22 cellular contexts compared by ENCODE assay signal in the genomic region with DNA sequence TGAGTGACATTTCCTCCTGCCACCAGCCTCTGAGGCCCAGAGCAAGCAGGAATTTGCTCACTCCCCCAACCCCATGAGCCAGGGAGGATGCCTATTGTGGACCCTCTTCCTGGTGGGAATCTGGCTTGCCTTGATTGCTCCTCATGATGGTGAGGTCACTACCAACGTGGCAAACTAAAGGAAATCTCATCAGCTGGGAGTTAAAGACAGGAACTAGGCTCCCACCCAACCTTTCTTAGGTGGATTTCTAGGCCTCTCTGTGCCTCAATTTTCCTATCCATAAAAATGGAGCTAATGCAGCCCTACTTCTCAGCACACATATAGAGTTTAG. TPM values are rescaled to one million over a fixed set of nuclear protein-coding genes. Genes with fewer than 3 reads are reported as not detected.
DNase-seq lines count a peak whose midpoint lies in the region; ATAC-seq and TF ChIP-seq lines count a peak whose summit lies in the region.
"Had no signal": no experiment of that assay in that cellular context is flagged by ENCODE, and none has a peak within 500 bp of the region (broad histone marks: within the 10 kb centered on the region; RNA-seq: fewer than 3 reads in every experiment).

No MANE protein-coding gene starts in this region.

- H3K9me3 ChIP-seq in duodenal mucosa (ENCODE audit: control insufficient read depth in 1 of 2, low read length in 2 of 2) (no peaks in the 10 kb centered on the region), smooth muscle cell (replicated peaks; ENCODE audit: low read depth) (no peaks in the 10 kb centered on the region)
- H3K9me3 ChIP-seq: BLaER1 treated with 17β-estradiol and CSF1 and Interleukin-3, amounts not matched to agents 10 nM and 100 nM had no signal

- no peak for DNase-seq in activated CD4-positive, alpha-beta T cell treated with anti-CD3 and anti-CD28 coated beads, Interleukin-2, amount 10 ng/mL, durations not matched to agents 7 days and 5 days
- no peak for DNase-seq in activated CD4-positive, alpha-beta T cell treated with anti-CD3 and anti-CD28 coated beads, Interleukin-2, amount 50 U/mL, for 1 hour
- no peak for DNase-seq in smooth muscle cell (lab: John Stamatoyannopoulos, UW; ENCODE audit: unreplicated experiment)
- no peak for DNase-seq in activated naive CD4-positive, alpha-beta T cell treated with anti-CD3 and anti-CD28 coated beads, Interleukin-2, amount 10 ng/mL, durations not matched to agents 7 days and 5 days
- DNase-seq: effector memory CD4-positive, alpha-beta T cell; hippocampal formation; KG1; NCI-H1048; NCI-H2081 treated with DMSO at 0.1 percent for 48 hours; NCI-H510A had no signal

- CTCF ChIA-PET in activated CD4-positive, alpha-beta T cell treated with anti-CD3 and anti-CD28 coated beads, Interleukin-2, amount 10 ng/mL, durations not matched to agents 7 days and 5 days (lab: Charles Lee), result interaction anchor here (1.0 kb wide), 1 partner anchor 25 kb away, joined by 3 read pairs; no protein-coding TSS in a partner anchor
- CTCF ChIA-PET in activated naive CD4-positive, alpha-beta T cell treated with anti-CD3 and anti-CD28 coated beads, Interleukin-2, amount 10 ng/mL, durations not matched to agents 7 days and 5 days (lab: Charles Lee), result interaction anchor here (0.9 to 1.1 kb wide), 2 partner anchors 54 to 58 kb away, joined by 3 read pairs; no protein-coding TSS in a partner anchor

- H3F3A ChIP-seq in smooth muscle cell (ENCODE audit: low read depth), result no peaks in the 10 kb centered on the region

- no peaks in the 10 kb centered on the region for H3K79me2 ChIP-seq in smooth muscle cell (ENCODE audit: low read depth)

- H3K27me3 ChIP-seq in duodenal mucosa (ENCODE audit: control insufficient read depth in 1 of 2, insufficient read depth in 2 of 2, low read length in 2 of 2) (peaks cover 0 to 7% of the 10 kb centered on the region in 2 donors), smooth muscle cell (ENCODE audit: low read depth) (peaks cover 36% of the 10 kb centered on the region)

- peaks cover 2% of the 10 kb centered on the region for H3K36me3 Mint-ChIP-seq in activated CD4-positive, alpha-beta T cell treated with anti-CD3 and anti-CD28 coated beads, Interleukin-2, amount 10 ng/mL, durations not matched to agents 7 days and 5 days (ENCODE audit: low read depth)
- no peaks in the 10 kb centered on the region for H3K36me3 Mint-ChIP-seq in activated naive CD4-positive, alpha-beta T cell treated with anti-CD3 and anti-CD28 coated beads, Interleukin-2, amount 10 ng/mL, durations not matched to agents 7 days and 5 days
- H3K36me3 Mint-ChIP-seq: memory B cell had no signal

- peak overlapping the region; percentile 22 for H3K27ac Mint-ChIP-seq in activated CD4-positive, alpha-beta T cell treated with anti-CD3 and anti-CD28 coated beads, Interleukin-2, amount 10 ng/mL, durations not matched to agents 7 days and 5 days
- H3K27ac Mint-ChIP-seq in activated naive CD4-positive, alpha-beta T cell treated with anti-CD3 and anti-CD28 coated beads, Interleukin-2, amount 10 ng/mL, durations not matched to agents 7 days and 5 days, result no peak overlapping the region
- H3K27ac Mint-ChIP-seq: activated CD8-positive, alpha-beta T cell treated with anti-CD3 and anti-CD28 coated beads for 36 hours; activated T-helper 1 cell treated with anti-CD3 and anti-CD28 coated beads, Interleukin-12 subunit alpha, Interleukin-12 subunit beta, Interleukin-2, Interleukin-4 antibody, amounts not matched to agents 30 ng/mL and 10 ng/mL and 1 ng/mL, durations not matched to agents 14 hours and 24 hours and 36 hours; memory B cell; nephron had no signal

- no peak for TF ChIP-seq CTCF in smooth muscle cell (IDR thresholded peaks at IDR 0.05; ENCODE audit: borderline replicate concordance, insufficient read depth, poor library complexity, severe bottlenecking)

- H3K9ac ChIP-seq in duodenal mucosa (ENCODE audit: low read depth in 1 of 2, low read length in 2 of 2) (peak overlapping the region; percentile 85 to 92), smooth muscle cell (ENCODE audit: low read depth) (no peak overlapping the region)

- no peak overlapping the region for H3K4me2 ChIP-seq in smooth muscle cell

- H3K4me3 Mint-ChIP-seq in activated CD4-positive, alpha-beta T cell treated with anti-CD3 and anti-CD28 coated beads, Interleukin-2, amount 10 ng/mL, durations not matched to agents 7 days and 5 days, result no peak overlapping the region
- H3K4me3 Mint-ChIP-seq in activated naive CD4-positive, alpha-beta T cell treated with anti-CD3 and anti-CD28 coated beads, Interleukin-2, amount 10 ng/mL, durations not matched to agents 7 days and 5 days, result no peak overlapping the region
- H3K4me3 Mint-ChIP-seq: activated CD8-positive, alpha-beta T cell treated with anti-CD3 and anti-CD28 coated beads for 36 hours; activated T-helper 1 cell treated with anti-CD3 and anti-CD28 coated beads, Interleukin-12 subunit alpha, Interleukin-12 subunit beta, Interleukin-2, Interleukin-4 antibody, amounts not matched to agents 30 ng/mL and 10 ng/mL and 1 ng/mL, durations not matched to agents 14 hours and 24 hours and 36 hours; memory B cell; nephron had no signal

- POLR2A ChIA-PET in activated CD4-positive, alpha-beta T cell treated with anti-CD3 and anti-CD28 coated beads, Interleukin-2, amount 10 ng/mL, durations not matched to agents 7 days and 5 days (lab: Charles Lee), result interaction anchor here (0.5 kb wide), 1 partner anchor 235 kb away, joined by 3 read pairs; no protein-coding TSS in a partner anchor

- H3K4me1 ChIP-seq in duodenal mucosa (ENCODE audit: control insufficient read depth in 1 of 2, insufficient read depth in 2 of 2, low read length in 2 of 2) (peaks cover 20 to 34% of the 10 kb centered on the region in 2 donors), smooth muscle cell (ENCODE audit: low read depth) (no peaks in the 10 kb centered on the region)

- H3K27me3 Mint-ChIP-seq in activated CD4-positive, alpha-beta T cell treated with anti-CD3 and anti-CD28 coated beads, Interleukin-2, amount 10 ng/mL, durations not matched to agents 7 days and 5 days, result peaks cover 10% of the 10 kb centered on the region
- peaks cover 53% of the 10 kb centered on the region for H3K27me3 Mint-ChIP-seq in activated naive CD4-positive, alpha-beta T cell treated with anti-CD3 and anti-CD28 coated beads, Interleukin-2, amount 10 ng/mL, durations not matched to agents 7 days and 5 days

- no peaks in the 10 kb centered on the region for H3K9me3 Mint-ChIP-seq in activated CD4-positive, alpha-beta T cell treated with anti-CD3 and anti-CD28 coated beads, Interleukin-2, amount 10 ng/mL, durations not matched to agents 7 days and 5 days
- H3K9me3 Mint-ChIP-seq in activated naive CD4-positive, alpha-beta T cell treated with anti-CD3 and anti-CD28 coated beads, Interleukin-2, amount 10 ng/mL, durations not matched to agents 7 days and 5 days, result no peaks in the 10 kb centered on the region
- H3K9me3 Mint-ChIP-seq: activated CD8-positive, alpha-beta T cell treated with anti-CD3 and anti-CD28 coated beads for 36 hours; activated T-helper 1 cell treated with anti-CD3 and anti-CD28 coated beads, Interleukin-12 subunit alpha, Interleukin-12 subunit beta, Interleukin-2, Interleukin-4 antibody, amounts not matched to agents 30 ng/mL and 10 ng/mL and 1 ng/mL, durations not matched to agents 14 hours and 24 hours and 36 hours; memory B cell; nephron had no signal

- H4K20me1 ChIP-seq in smooth muscle cell (ENCODE audit: low read depth), result no peaks in the 10 kb centered on the region
- H4K20me1 ChIP-seq: BLaER1 treated with 17β-estradiol and CSF1 and Interleukin-3, amounts not matched to agents 10 nM and 100 nM had no signal

- H3K4me3 ChIP-seq in duodenal mucosa (ENCODE audit: low read depth in 1 of 2, low read length in 2 of 2) (peak overlapping the region; percentile 74 to 80), smooth muscle cell (peak overlapping the region; percentile 23)
- H3K4me3 ChIP-seq: BLaER1 treated with 17β-estradiol and CSF1 and Interleukin-3, amounts not matched to agents 10 nM and 100 nM had no signal

- no peak overlapping the region for H2AFZ ChIP-seq in smooth muscle cell (ENCODE audit: low read depth)

- H3K36me3 ChIP-seq in duodenal mucosa (ENCODE audit: control insufficient read depth in 1 of 2, insufficient read depth in 2 of 2, low read length in 2 of 2) (no peaks in the 10 kb centered on the region), smooth muscle cell (ENCODE audit: low read depth) (no peaks in the 10 kb centered on the region)
- H3K36me3 ChIP-seq: BLaER1 treated with 17β-estradiol and CSF1 and Interleukin-3, amounts not matched to agents 10 nM and 100 nM had no signal

- no peak for ATAC-seq in HG02571 (IDR thresholded peaks at IDR 0.05; ENCODE audit: unreplicated experiment)
- ATAC-seq: Right ventricle myocardium inferior had no signal

- peak overlapping the region; percentile 97 for H3K27ac ChIP-seq in duodenal mucosa (ENCODE audit: low read depth, low read length)
- H3K27ac ChIP-seq in smooth muscle cell (ENCODE audit: low read depth), result peak overlapping the region; percentile 13
- H3K27ac ChIP-seq: BLaER1 treated with 17β-estradiol and CSF1 and Interleukin-3, amounts not matched to agents 10 nM and 100 nM had no signal

- 70% methylated on average over 1 of the region's 1 CpG for WGBS in smooth muscle cell (ENCODE audit: low lambda C conversion rate)

- peaks cover 50% of the 10 kb centered on the region for H3K4me1 Mint-ChIP-seq in activated CD4-positive, alpha-beta T cell treated with anti-CD3 and anti-CD28 coated beads, Interleukin-2, amount 10 ng/mL, durations not matched to agents 7 days and 5 days
- peaks cover 45% of the 10 kb centered on the region for H3K4me1 Mint-ChIP-seq in activated naive CD4-positive, alpha-beta T cell treated with anti-CD3 and anti-CD28 coated beads, Interleukin-2, amount 10 ng/mL, durations not matched to agents 7 days and 5 days

RNA-seq across cellular contexts. Expression of gene B3GNT3, which starts 1.9 kb away (rescaled TPM):
- under 1 TPM; 0.35 to 0.81 TPM for total RNA-seq in activated CD4-positive, alpha-beta T cell treated with anti-CD3 and anti-CD28 coated beads, Interleukin-2, amount 10 ng/mL, durations not matched to agents 7 days and 5 days
- 0.67 and 2.8 TPM in 2 replicates for total RNA-seq in smooth muscle cell
- polyA plus RNA-seq in smooth muscle cell, result 0.56 TPM in 1 of 2 replicates, not detected in the other
- total RNA-seq: A172; activated T-helper 1 cell treated with anti-CD3 and anti-CD28 coated beads, Interleukin-12 subunit alpha, Interleukin-12 subunit beta, Interleukin-2, Interleukin-4 antibody, amounts not matched to agents 30 ng/mL and 10 ng/mL and 1 ng/mL, durations not matched to agents 14 hours and 24 hours and 36 hours; cardiac septum; Right ventricle myocardium inferior had no signal

RNA-seq across cellular contexts. Expression of gene INSL3, which starts 24.5 kb away (rescaled TPM):
- total RNA-seq in activated CD4-positive, alpha-beta T cell treated with anti-CD3 and anti-CD28 coated beads, Interleukin-2, amount 10 ng/mL, durations not matched to agents 7 days and 5 days, result 1 to 10 TPM; 6.8 to 7.4 TPM
- 1.1 TPM in 1 of 2 replicates, not detected in the other for total RNA-seq in smooth muscle cell
- 0.80 and 1.8 TPM in 2 replicates for polyA plus RNA-seq in smooth muscle cell
- total RNA-seq: A172, cardiac septum, kidney, Right ventricle myocardium inferior, ureter had no signal

RNA-seq across cellular contexts. Expression of gene FCHO1, which starts 45.5 kb away (rescaled TPM):
- 10 to 100 TPM; 76.3 to 84.1 TPM for total RNA-seq in activated CD4-positive, alpha-beta T cell treated with anti-CD3 and anti-CD28 coated beads, Interleukin-2, amount 10 ng/mL, durations not matched to agents 7 days and 5 days
- 1.0 and 18.0 TPM in 2 replicates for total RNA-seq in smooth muscle cell
- polyA plus RNA-seq in smooth muscle cell, result 5.3 and 5.7 TPM in 2 replicates

RNA-seq across cellular contexts. Expression of gene JAK3, which starts 51.0 kb away (rescaled TPM):
- 100 to 1,000 TPM; 172 to 176 TPM for total RNA-seq in activated CD4-positive, alpha-beta T cell treated with anti-CD3 and anti-CD28 coated beads, Interleukin-2, amount 10 ng/mL, durations not matched to agents 7 days and 5 days
- 8.8 and 10.8 TPM in 2 replicates for total RNA-seq in smooth muscle cell
- polyA plus RNA-seq in smooth muscle cell, result 9.7 and 10.7 TPM in 2 replicates
